8 cellular contexts compared by ENCODE assay signal in the genomic region with DNA sequence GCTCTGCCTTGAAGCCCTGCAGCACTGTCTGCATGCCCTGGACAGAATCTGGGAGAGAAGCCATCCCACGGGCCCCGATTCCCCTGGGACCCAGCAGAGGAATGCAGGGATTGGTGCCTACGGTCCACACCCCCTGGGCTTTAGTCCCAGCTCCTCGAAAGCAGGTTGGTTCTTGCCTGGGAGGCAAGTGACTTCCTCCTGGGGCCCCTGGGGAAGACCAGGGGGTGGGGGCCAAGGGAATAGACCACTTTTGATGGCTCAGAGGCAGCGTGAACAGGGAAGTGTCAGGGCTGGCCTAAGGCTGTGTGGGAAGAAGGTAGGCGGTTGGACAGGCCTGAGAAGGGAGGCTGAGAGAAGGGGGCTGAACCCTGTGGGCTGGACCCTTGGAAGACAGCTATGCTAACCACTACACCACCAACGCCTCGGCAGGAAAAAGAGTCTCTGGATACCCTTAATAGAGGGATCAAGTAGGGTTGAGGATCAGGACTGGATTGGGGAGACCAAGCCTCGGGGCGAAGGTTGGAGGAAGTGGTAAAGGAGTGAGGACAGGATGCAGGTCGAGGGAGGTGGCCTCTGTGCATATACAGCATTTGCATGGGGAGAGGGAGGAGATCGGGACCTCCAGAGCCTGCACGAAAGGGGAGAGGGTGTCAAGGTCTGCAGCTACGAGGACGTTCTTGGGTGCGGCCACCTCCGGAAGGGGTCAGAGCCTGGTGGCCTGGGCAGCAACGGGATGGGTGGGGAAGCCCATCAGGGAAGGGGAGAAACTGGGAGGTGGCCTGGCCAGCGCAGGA. TPM values are rescaled to one million over a fixed set of nuclear protein-coding genes. Genes with fewer than 3 reads are reported as not detected.
DNase-seq lines count a peak whose midpoint lies in the region; ATAC-seq and TF ChIP-seq lines count a peak whose summit lies in the region.

No MANE protein-coding gene starts in this region.

- H3K9ac ChIP-seq in KMS-11, result peak overlapping the region; percentile 66; the same call in 1 of the 2 replicates

- H3K27me3 ChIP-seq in KMS-11 (ENCODE audit: insufficient read depth, low read depth) (no peaks in the 10 kb centered on the region), spleen (replicated peaks in 1 of 7) (no peaks in the 10 kb centered on the region)

- ATAC-seq in GM18867 (IDR thresholded peaks at IDR 0.05; ENCODE audit: unreplicated experiment), result peak; percentile 4
- no peak for ATAC-seq in HG03108 (IDR thresholded peaks at IDR 0.05; ENCODE audit: unreplicated experiment)
- ATAC-seq in HG02884 (IDR thresholded peaks at IDR 0.05; ENCODE audit: unreplicated experiment), result no peak

- no peak for TF ChIP-seq POLR2A in spleen (IDR thresholded peaks at IDR 0.05)

- H3K36me3 ChIP-seq in KMS-11 (ENCODE audit: insufficient read depth), result no peaks in the 10 kb centered on the region
- peaks cover 0 to 43% (median 35%) of the 10 kb centered on the region in 6 donors for H3K36me3 ChIP-seq in spleen

- intact Hi-C loops in spleen (cut with DNase I; ENCODE audit: low total_unique reads), result loop anchor here (5.0 kb wide), 1 partner anchor 69 kb away; a partner anchor contains a TSS

- peak overlapping the region; percentile 42 for H3K27ac ChIP-seq in KMS-11
- peak overlapping the region; percentile 85 to 97 (median 93) for H3K27ac ChIP-seq in spleen

- TF ChIP-seq CTCF in KMS-11 (conservative IDR thresholded peaks at IDR 0.05; ENCODE audit: low read depth, low read length) (no peak), spleen (IDR thresholded peaks at IDR 0.05 in 8 of 11, conservative IDR thresholded peaks at IDR 0.05 in 3 of 11) (no peak)

- H3K9me3 ChIP-seq in iPS-18c (ENCODE audit: control insufficient read depth, insufficient read depth, low read length) (no peaks in the 10 kb centered on the region), spleen (no peaks in the 10 kb centered on the region)

- DNase-seq in AG20443 (ENCODE audit: low spot score) (peak; percentile 61), amniotic stem cell (lab: John Stamatoyannopoulos, UW) (peak; percentile 5), spleen (no peak)

- H2AFZ ChIP-seq in KMS-11 (ENCODE audit: low read depth), result peak overlapping the region; percentile 40

- H3K4me2 ChIP-seq in KMS-11, result peak overlapping the region; percentile 81

- H3K4me1 ChIP-seq in KMS-11 (ENCODE audit: low read depth, poor library complexity, severe bottlenecking) (peaks cover 14% of the 10 kb centered on the region), spleen (peaks cover 12 to 65% (median 54%) of the 10 kb centered on the region in 6 donors)

- WGBS in spleen, 5 donors, result 1 to 8% (median 5%) methylated on average over 15 to 19 of the region's 19 CpGs

- H3K4me3 ChIP-seq in KMS-11 (IDR thresholded peaks at IDR 0.05; ENCODE audit: insufficient read depth, low read depth, low read length), result peak overlapping the region; percentile 44
- peak overlapping the region; percentile 100 for H3K4me3 ChIP-seq in iPS-18c (ENCODE audit: insufficient read depth, low read depth, low read length)
- peak overlapping the region; percentile 77 to 99 (median 94) for H3K4me3 ChIP-seq in spleen

- peaks cover 22% of the 10 kb centered on the region for H3K79me2 ChIP-seq in KMS-11 (ENCODE audit: insufficient read depth, low read depth)

- no peaks in the 10 kb centered on the region for H4K20me1 ChIP-seq in KMS-11 (ENCODE audit: insufficient read depth)

RNA-seq across cellular contexts. Expression of a gene that starts 0.8 kb away (rescaled TPM):
- total RNA-seq in spleen, result 10 to 100 TPM; 47.4 to 89.9 (median 69.7) TPM
- 10 to 100 TPM; 22.8 to 44.8 (median 28.8) TPM for polyA plus RNA-seq in spleen

RNA-seq across cellular contexts. Expression of a gene that starts 52.7 kb away (rescaled TPM):
- 100 to 1,000 TPM in 1 of 7 donors, 10 to 100 TPM in 6; 39.7 to 100 (median 66.3) TPM for total RNA-seq in spleen
- polyA plus RNA-seq in spleen, result 10 to 100 TPM; 39.0 to 72.5 (median 62.6) TPM

Comparison
In these comparisons a context has a peak if more than half of its experiments do, and no peak if none do; other contexts are left out.
1. H3K4me3 ChIP-seq: peak in every context shown above with its lines; median percentile 100 in iPS-18c; 94 in spleen; 44 in KMS-11.